In the genomic region with DNA sequence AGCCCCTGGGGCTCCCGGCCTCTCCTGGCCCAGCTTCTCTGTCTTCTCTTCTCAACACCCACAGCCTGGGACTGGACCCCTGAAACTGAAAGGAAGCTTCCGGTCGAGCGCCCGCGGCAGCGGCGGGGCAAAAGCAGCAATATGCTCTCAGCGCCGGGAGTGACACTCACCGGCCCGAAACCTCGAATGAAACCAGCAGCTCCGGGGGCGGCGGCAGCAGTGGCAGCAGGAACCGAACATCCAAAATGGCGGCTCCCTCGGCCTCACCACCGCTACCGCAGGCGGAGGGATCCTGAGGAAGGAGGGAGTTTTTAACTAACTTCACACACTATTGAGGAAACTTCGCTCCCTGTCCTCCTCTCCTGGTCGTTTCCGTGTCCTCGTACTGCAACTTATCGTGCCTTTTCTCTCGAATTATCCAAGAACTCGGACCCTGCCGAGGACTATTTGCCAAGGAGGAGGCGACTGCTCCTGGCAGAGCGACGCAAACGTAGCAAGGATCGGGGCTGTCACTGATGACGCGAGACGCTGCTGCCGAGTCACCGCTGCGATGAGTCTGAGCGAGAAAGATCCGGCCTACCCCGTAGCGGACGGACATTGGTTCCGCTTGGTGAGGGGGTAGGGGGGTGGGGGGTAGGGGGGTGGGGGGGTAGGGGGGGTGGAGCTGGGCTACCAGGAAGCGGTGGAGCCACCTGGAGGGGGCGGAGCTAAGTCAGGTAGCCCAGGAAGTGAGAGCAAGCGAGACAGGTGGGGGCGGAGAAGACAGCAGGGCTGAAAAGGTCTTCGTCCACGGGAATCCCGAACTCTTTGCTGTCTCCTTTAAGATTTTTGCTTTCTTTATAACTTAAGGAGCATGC, we compare ENCODE assay signal across 8 cellular contexts. TPM values are rescaled to one million over a fixed set of nuclear protein-coding genes. Genes with fewer than 3 reads are reported as not detected.
DNase-seq lines count a peak whose midpoint lies in the region; ATAC-seq lines count a peak whose summit lies in the region.

A gene (minus strand): TSS at position 242 of the 857 bp plus-strand sequence. CDS start 19,355 bp downstream, outside the sequence.

- DNase-seq in COLO668 (lab: John Stamatoyannopoulos, UW; ENCODE audit: unreplicated experiment) (peak; percentile 96), HT-29 (ENCODE audit: low spot score) (peak; percentile 97), lung microvascular endothelial cell (ENCODE audit: low read depth in 2 of 2) (peak; percentile 99 to 100)
- peak; percentile 85 for DNase-seq in NK-92 treated with Interleukin-12 subunit alpha and Interleukin-12 subunit beta, amount 100 ng/mL, for 24 hours (lab: John Stamatoyannopoulos, UW)
- peak; percentile 94 for DNase-seq in activated CD8-positive, alpha-beta memory T cell treated with anti-CD3 and anti-CD28 coated beads for 24 hours
- DNase-seq in effector CD8-positive, alpha-beta T cell (lab: John Stamatoyannopoulos, UW), result peak; percentile 91
- DNase-seq in stimulated activated CD4-positive, alpha-beta T cell treated with anti-CD3 and anti-CD28 coated beads, TNF-alpha, amount 100 ng/mL, for 4 hours (ENCODE audit: low read depth in 3 of 3), result peak; percentile 76 to 90 (median 85)

- ATAC-seq in GM21360 (IDR thresholded peaks at IDR 0.05; ENCODE audit: unreplicated experiment), result peak; percentile 76

RNA-seq across cellular contexts. Expression of the gene that starts here (rescaled TPM):
- total RNA-seq in HT-29 (2014; rRNA removed; shearing (Covaris generic)), result 54.3 and 57.2 TPM in 2 replicates
- 37.0 and 43.8 TPM in 2 replicates for total RNA-seq in lung microvascular endothelial cell

Comparison
In these comparisons a context has a peak if more than half of its experiments do, and no peak if none do; other contexts are left out.
1. Peak in every context shown above with its lines: DNase-seq and ATAC-seq.